Comparison of ENCODE assay signal across 7 cellular contexts in genomic region chr15:39801641-39802309, GRCh38. TPM values are rescaled to one million over a fixed set of nuclear protein-coding genes. Genes with fewer than 3 reads are reported as not detected.
DNase-seq lines count a peak whose midpoint lies in the region; ATAC-seq and TF ChIP-seq lines count a peak whose summit lies in the region.

No MANE protein-coding gene starts in this region.

- TF ChIP-seq POLR2A in NB4 (IDR thresholded peaks at IDR 0.05; ENCODE audit: extremely low read depth, insufficient read length) (no peak), vagina (IDR thresholded peaks at IDR 0.05) (no peak)

- DNase-seq in Daoy (ENCODE audit: low read depth) (peak; percentile 11), NB4 (ENCODE audit: low read depth) (peak; percentile 20), colonic mucosa (peak; percentile 32), vagina (ENCODE audit: extremely low spot score in 2 of 2) (no peak), SKM-1 treated with dmso at 0.1 percent for 144 hours (lab: John Stamatoyannopoulos, UW; ENCODE audit: unreplicated experiment) (no peak)
- DNase-seq in stimulated activated CD8-positive, alpha-beta memory T cell treated with anti-CD3 and anti-CD28 coated beads, Interleukin-4, amount 100 ng/mL, for 48 hours: peak; percentile 35

- ATAC-seq in GM19468 (IDR thresholded peaks at IDR 0.05; ENCODE audit: extremely low read depth, unreplicated experiment): peak; percentile 37

- H3K4me3 ChIP-seq in NB4 (ENCODE audit: low read depth, low read length): no peak overlapping the region
- no peak overlapping the region for H3K4me3 ChIP-seq in colonic mucosa
- H3K4me3 ChIP-seq in vagina: no peak overlapping the region

- H3K9me3 ChIP-seq in colonic mucosa (no peaks in the 10 kb centered on the region), vagina (no peaks in the 10 kb centered on the region)

- TF ChIP-seq CTCF in NB4 (IDR thresholded peaks at IDR 0.05; ENCODE audit: low read depth, low read length): peak; percentile 38
- TF ChIP-seq CTCF in colonic mucosa (IDR thresholded peaks at IDR 0.05): peak; percentile 22
- no peak for TF ChIP-seq CTCF in vagina (IDR thresholded peaks at IDR 0.05)

- H3K36me3 ChIP-seq in colonic mucosa (no peaks in the 10 kb centered on the region), vagina (no peaks in the 10 kb centered on the region)

- intact Hi-C loops in colonic mucosa (cut with DNase I) (loop anchor here (5.0 kb wide), 1 partner anchor 76 kb away; no protein-coding TSS in a partner anchor), vagina (cut with DNase I) (no loop called here)

- no peak overlapping the region for H3K9ac ChIP-seq in colonic mucosa (ENCODE audit: low read depth in 2 of 2, low read length in 2 of 2)

- H3K27me3 ChIP-seq in colonic mucosa (no peaks in the 10 kb centered on the region), vagina (no peaks in the 10 kb centered on the region)

- H3K4me1 ChIP-seq in colonic mucosa (no peaks in the 10 kb centered on the region), vagina (no peaks in the 10 kb centered on the region)

- no peak overlapping the region for H3K27ac ChIP-seq in colonic mucosa
- H3K27ac ChIP-seq in vagina: no peak overlapping the region

RNA-seq across cellular contexts. Expression of gene FSIP1, which starts 19.1 kb away (rescaled TPM):
- 0.97 and 2.2 TPM in 2 replicates for total RNA-seq in Daoy (2014; rRNA removed; shearing (Covaris generic))
- total RNA-seq in colonic mucosa: 1 to 10 TPM; 4.1 to 5.3 TPM
- 0.98 TPM for total RNA-seq in vagina

Comparison
In these comparisons a context has a peak if more than half of its experiments do, and no peak if none do; other contexts are left out.
1. DNase-seq: peak in Daoy (single experiment), NB4 (single experiment), colonic mucosa (single experiment) and stimulated activated CD8-positive, alpha-beta memory T cell treated with anti-CD3 and anti-CD28 coated beads, Interleukin-4, amount 100 ng/mL, for 48 hours (single experiment); none in vagina (0 of 2) and SKM-1 treated with dmso at 0.1 percent for 144 hours (single experiment).
2. CTCF ChIP-seq: peak in NB4 (single experiment) and colonic mucosa (single experiment); none in vagina (0 of 3).